In the genomic region with DNA sequence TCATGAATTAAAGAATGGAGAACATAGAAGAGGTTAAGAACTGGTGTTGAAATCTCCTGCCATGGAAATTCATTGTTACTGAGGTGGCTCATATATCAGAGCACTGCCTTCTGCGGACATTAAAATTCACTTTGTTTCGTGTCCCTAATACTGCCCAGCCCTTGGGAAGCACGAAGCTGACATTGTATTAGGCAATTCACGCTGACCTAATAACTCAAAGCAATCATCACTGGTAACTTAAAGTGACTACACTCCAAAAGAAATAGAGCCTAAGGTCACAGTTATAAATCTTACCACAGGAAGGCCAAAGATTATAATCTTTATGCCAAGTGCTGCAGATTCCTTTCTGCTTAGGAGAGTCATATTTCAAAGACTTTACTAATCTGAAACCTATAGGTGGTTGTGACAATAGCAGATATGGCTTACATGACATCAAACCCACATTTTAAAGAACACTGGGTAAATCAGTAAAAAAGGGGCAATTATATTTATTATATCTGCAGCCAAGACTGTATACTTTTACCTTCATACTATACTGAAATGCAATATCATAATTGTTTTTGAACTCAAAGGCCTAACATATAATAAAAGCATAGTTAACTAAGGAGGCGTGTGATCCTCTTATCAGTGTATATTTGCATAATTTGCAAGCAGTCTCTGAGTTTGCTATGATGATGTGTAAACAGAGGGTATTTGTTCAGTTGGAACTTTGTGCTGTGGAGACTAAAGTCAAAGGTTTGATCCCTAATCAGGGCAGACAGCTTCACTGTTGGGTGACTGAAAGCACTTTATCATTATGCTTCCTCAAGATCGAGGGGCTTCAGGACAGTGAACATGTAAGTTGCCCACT, we compare ENCODE assay signal across 1 cellular context.
TF ChIP-seq lines count a peak whose summit lies in the region.

No MANE protein-coding gene starts in this region.

TF ChIP-seq in HepG2, 621 proteins besides CTCF, POLR2A, EP300 and RAD21 (continued from another document and continues in another):
- TF ChIP-seq, protein P1, sequence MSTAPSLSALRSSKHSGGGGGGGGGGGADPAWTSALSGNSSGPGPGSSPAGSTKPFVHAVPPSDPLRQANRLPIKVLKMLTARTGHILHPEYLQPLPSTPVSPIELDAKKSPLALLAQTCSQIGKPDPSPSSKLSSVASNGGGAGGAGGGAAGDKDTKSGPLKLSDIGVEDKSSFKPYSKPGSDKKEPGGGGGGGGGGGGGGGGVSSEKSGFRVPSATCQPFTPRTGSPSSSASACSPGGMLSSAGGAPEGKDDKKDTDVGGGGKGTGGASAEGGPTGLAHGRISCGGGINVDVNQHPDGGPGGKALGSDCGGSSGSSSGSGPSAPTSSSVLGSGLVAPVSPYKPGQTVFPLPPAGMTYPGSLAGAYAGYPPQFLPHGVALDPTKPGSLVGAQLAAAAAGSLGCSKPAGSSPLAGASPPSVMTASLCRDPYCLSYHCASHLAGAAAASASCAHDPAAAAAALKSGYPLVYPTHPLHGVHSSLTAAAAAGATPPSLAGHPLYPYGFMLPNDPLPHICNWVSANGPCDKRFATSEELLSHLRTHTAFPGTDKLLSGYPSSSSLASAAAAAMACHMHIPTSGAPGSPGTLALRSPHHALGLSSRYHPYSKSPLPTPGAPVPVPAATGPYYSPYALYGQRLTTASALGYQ (CRISPR knock-in tag; IDR thresholded peaks at IDR 0.05), result peak; percentile 93
- TF ChIP-seq GABPB1 (CRISPR knock-in tag; IDR thresholded peaks at IDR 0.05) (no peak), RNF2 (conservative IDR thresholded peaks at IDR 0.05; ENCODE audit: low read depth) (no peak), NFKBIZ (CRISPR knock-in tag; IDR thresholded peaks at IDR 0.05) (peak; percentile 87), PLRG1 (conservative IDR thresholded peaks at IDR 0.05) (no peak), NFIC (IDR thresholded peaks at IDR 0.05; ENCODE audit: low read length) (peak; percentile 97), SETDB1 (CRISPR knock-in tag; IDR thresholded peaks at IDR 0.05; ENCODE audit: borderline replicate concordance) (no peak), PHF5A (CRISPR knock-in tag; IDR thresholded peaks at IDR 0.05; ENCODE audit: low read depth, unreplicated experiment) (peak; percentile 38), NFRKB (IDR thresholded peaks at IDR 0.05) (no peak), PPARG (CRISPR knock-in tag; conservative IDR thresholded peaks at IDR 0.05) (peak; percentile 84), STAT5B (CRISPR knock-in tag; IDR thresholded peaks at IDR 0.05) (no peak), ZNF460 (CRISPR knock-in tag; IDR thresholded peaks at IDR 0.05; ENCODE audit: borderline replicate concordance) (no peak), MEIS1 (CRISPR knock-in tag; IDR thresholded peaks at IDR 0.05; ENCODE audit: borderline replicate concordance) (0 out of 2 replicates have a peak, but pooled peaks have one; percentile 32), RORA (CRISPR knock-in tag; IDR thresholded peaks at IDR 0.05) (peak; percentile 71; the same call in 1 of the 2 replicates), KDM6A (CRISPR knock-in tag; IDR thresholded peaks at IDR 0.05; ENCODE audit: low read depth) (peak; percentile 96), SRF (IDR thresholded peaks at IDR 0.05; ENCODE audit: low read depth, low read length) (no peak), ERF (CRISPR knock-in tag; IDR thresholded peaks at IDR 0.05) (0 out of 2 replicates have a peak, but pooled peaks have one; percentile 38), TRIM24 (CRISPR knock-in tag; IDR thresholded peaks at IDR 0.05) (no peak), SUZ12 (IDR thresholded peaks at IDR 0.05; ENCODE audit: low read depth, low read length) (no peak), SNAPC2 (CRISPR knock-in tag; IDR thresholded peaks at IDR 0.05) (0 out of 2 replicates have a peak, but pooled peaks have one; percentile 6), ZBTB21 (CRISPR knock-in tag; IDR thresholded peaks at IDR 0.05) (peak; percentile 77; the same call in 1 of the 2 replicates), ZBTB7B (CRISPR knock-in tag; IDR thresholded peaks at IDR 0.05) (peak; percentile 68), FOXJ3 (CRISPR knock-in tag; IDR thresholded peaks at IDR 0.05; ENCODE audit: borderline replicate concordance) (peak; percentile 84), ZNF354B (CRISPR knock-in tag; IDR thresholded peaks at IDR 0.05) (no peak), ZNF20 (CRISPR knock-in tag; IDR thresholded peaks at IDR 0.05) (no peak), ASH2L (IDR thresholded peaks at IDR 0.05; ENCODE audit: insufficient read length, low read depth, low read length) (peak; percentile 99), RFXAP (CRISPR knock-in tag; IDR thresholded peaks at IDR 0.05; ENCODE audit: borderline replicate concordance) (no peak), MED8 (CRISPR knock-in tag; IDR thresholded peaks at IDR 0.05; ENCODE audit: insufficient replicate concordance) (peak; percentile 25), MYC (CRISPR knock-in tag; IDR thresholded peaks at IDR 0.05; ENCODE audit: borderline replicate concordance) (no peak)
- TF ChIP-seq, protein P2, sequence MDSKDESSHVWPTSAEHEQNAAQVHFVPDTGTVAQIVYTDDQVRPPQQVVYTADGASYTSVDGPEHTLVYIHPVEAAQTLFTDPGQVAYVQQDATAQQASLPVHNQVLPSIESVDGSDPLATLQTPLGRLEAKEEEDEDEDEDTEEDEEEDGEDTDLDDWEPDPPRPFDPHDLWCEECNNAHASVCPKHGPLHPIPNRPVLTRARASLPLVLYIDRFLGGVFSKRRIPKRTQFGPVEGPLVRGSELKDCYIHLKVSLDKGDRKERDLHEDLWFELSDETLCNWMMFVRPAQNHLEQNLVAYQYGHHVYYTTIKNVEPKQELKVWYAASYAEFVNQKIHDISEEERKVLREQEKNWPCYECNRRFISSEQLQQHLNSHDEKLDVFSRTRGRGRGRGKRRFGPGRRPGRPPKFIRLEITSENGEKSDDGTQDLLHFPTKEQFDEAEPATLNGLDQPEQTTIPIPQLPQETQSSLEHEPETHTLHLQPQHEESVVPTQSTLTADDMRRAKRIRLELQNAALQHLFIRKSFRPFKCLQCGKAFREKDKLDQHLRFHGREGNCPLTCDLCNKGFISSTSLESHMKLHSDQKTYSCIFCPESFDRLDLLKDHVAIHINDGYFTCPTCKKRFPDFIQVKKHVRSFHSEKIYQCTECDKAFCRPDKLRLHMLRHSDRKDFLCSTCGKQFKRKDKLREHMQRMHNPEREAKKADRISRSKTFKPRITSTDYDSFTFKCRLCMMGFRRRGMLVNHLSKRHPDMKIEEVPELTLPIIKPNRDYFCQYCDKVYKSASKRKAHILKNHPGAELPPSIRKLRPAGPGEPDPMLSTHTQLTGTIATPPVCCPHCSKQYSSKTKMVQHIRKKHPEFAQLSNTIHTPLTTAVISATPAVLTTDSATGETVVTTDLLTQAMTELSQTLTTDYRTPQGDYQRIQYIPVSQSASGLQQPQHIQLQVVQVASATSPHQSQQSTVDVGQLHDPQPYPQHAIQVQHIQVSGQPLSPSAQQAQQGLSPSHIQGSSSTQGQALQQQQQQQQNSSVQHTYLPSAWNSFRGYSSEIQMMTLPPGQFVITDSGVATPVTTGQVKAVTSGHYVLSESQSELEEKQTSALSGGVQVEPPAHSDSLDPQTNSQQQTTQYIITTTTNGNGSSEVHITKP (CRISPR knock-in tag; IDR thresholded peaks at IDR 0.05; ENCODE audit: low read depth), result no peak; the same call in 1 of the 2 replicates
- TF ChIP-seq, protein P3, sequence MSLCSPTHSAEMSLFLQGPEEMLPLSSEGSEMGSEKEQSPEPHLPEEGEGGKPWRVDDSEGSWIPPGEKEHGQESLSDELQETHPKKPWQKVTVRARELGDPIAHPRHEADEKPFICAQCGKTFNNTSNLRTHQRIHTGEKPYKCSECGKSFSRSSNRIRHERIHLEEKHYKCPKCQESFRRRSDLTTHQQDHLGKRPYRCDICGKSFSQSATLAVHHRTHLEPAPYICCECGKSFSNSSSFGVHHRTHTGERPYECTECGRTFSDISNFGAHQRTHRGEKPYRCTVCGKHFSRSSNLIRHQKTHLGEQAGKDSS (CRISPR knock-in tag; IDR thresholded peaks at IDR 0.05; ENCODE audit: borderline replicate concordance, low read depth), result no peak
- TF ChIP-seq, protein P4, sequence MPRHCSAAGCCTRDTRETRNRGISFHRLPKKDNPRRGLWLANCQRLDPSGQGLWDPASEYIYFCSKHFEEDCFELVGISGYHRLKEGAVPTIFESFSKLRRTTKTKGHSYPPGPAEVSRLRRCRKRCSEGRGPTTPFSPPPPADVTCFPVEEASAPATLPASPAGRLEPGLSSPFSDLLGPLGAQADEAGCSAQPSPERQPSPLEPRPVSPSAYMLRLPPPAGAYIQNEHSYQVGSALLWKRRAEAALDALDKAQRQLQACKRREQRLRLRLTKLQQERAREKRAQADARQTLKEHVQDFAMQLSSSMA (CRISPR knock-in tag; IDR thresholded peaks at IDR 0.05), result no peak; the same call in 1 of the 2 replicates
- TF ChIP-seq, protein P5, sequence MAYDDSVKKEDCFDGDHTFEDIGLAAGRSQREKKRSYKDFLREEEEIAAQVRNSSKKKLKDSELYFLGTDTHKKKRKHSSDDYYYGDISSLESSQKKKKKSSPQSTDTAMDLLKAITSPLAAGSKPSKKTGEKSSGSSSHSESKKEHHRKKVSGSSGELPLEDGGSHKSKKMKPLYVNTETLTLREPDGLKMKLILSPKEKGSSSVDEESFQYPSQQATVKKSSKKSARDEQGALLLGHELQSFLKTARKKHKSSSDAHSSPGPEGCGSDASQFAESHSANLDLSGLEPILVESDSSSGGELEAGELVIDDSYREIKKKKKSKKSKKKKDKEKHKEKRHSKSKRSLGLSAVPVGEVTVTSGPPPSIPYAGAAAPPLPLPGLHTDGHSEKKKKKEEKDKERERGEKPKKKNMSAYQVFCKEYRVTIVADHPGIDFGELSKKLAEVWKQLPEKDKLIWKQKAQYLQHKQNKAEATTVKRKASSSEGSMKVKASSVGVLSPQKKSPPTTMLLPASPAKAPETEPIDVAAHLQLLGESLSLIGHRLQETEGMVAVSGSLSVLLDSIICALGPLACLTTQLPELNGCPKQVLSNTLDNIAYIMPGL (CRISPR knock-in tag; IDR thresholded peaks at IDR 0.05; ENCODE audit: borderline replicate concordance in 1 of 2, low read depth in 1 of 2), result no peak
- TF ChIP-seq, protein P6, sequence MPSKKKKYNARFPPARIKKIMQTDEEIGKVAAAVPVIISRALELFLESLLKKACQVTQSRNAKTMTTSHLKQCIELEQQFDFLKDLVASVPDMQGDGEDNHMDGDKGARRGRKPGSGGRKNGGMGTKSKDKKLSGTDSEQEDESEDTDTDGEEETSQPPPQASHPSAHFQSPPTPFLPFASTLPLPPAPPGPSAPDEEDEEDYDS (CRISPR knock-in tag; IDR thresholded peaks at IDR 0.05), result peak; percentile 86
- TF ChIP-seq, protein P7, sequence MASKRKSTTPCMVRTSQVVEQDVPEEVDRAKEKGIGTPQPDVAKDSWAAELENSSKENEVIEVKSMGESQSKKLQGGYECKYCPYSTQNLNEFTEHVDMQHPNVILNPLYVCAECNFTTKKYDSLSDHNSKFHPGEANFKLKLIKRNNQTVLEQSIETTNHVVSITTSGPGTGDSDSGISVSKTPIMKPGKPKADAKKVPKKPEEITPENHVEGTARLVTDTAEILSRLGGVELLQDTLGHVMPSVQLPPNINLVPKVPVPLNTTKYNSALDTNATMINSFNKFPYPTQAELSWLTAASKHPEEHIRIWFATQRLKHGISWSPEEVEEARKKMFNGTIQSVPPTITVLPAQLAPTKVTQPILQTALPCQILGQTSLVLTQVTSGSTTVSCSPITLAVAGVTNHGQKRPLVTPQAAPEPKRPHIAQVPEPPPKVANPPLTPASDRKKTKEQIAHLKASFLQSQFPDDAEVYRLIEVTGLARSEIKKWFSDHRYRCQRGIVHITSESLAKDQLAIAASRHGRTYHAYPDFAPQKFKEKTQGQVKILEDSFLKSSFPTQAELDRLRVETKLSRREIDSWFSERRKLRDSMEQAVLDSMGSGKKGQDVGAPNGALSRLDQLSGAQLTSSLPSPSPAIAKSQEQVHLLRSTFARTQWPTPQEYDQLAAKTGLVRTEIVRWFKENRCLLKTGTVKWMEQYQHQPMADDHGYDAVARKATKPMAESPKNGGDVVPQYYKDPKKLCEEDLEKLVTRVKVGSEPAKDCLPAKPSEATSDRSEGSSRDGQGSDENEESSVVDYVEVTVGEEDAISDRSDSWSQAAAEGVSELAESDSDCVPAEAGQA (IDR thresholded peaks at IDR 0.05; ENCODE audit: low read depth), result no peak
- TF ChIP-seq, protein P7 (CRISPR knock-in tag; IDR thresholded peaks at IDR 0.05; ENCODE audit: borderline replicate concordance), result peak; percentile 39; the same call in 1 of the 2 replicates
- TF ChIP-seq, protein P8, sequence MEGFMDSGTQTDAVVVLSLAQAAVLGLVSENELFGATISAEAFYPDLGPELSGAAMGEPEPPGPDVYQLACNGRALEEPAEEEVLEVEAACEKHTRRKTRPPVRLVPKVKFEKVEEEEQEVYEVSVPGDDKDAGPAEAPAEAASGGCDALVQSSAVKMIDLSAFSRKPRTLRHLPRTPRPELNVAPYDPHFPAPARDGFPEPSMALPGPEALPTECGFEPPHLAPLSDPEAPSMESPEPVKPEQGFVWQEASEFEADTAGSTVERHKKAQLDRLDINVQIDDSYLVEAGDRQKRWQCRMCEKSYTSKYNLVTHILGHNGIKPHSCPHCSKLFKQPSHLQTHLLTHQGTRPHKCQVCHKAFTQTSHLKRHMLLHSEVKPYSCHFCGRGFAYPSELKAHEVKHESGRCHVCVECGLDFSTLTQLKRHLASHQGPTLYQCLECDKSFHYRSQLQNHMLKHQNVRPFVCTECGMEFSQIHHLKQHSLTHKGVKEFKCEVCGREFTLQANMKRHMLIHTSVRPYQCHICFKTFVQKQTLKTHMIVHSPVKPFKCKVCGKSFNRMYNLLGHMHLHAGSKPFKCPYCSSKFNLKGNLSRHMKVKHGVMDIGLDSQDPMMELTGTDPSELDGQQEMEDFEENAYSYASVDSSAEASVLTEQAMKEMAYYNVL (CRISPR knock-in tag; IDR thresholded peaks at IDR 0.05; ENCODE audit: borderline replicate concordance), result no peak
- TF ChIP-seq, protein P9, sequence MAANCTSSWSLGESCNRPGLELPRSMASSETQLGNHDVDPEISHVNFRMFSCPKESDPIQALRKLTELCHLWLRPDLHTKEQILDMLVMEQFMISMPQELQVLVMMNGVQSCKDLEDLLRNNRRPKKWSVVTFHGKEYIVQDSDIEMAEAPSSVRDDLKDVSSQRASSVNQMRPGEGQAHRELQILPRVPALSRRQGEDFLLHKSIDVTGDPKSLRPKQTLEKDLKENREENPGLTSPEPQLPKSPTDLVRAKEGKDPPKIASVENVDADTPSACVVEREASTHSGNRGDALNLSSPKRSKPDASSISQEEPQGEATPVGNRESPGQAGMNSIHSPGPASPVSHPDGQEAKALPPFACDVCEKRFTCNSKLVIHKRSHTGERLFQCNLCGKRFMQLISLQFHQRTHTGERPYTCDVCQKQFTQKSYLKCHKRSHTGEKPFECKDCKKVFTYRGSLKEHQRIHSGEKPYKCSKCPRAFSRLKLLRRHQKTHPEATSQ (CRISPR knock-in tag; IDR thresholded peaks at IDR 0.05; ENCODE audit: borderline replicate concordance), result no peak
